13 cellular contexts compared by ENCODE assay signal in the genomic region with DNA sequence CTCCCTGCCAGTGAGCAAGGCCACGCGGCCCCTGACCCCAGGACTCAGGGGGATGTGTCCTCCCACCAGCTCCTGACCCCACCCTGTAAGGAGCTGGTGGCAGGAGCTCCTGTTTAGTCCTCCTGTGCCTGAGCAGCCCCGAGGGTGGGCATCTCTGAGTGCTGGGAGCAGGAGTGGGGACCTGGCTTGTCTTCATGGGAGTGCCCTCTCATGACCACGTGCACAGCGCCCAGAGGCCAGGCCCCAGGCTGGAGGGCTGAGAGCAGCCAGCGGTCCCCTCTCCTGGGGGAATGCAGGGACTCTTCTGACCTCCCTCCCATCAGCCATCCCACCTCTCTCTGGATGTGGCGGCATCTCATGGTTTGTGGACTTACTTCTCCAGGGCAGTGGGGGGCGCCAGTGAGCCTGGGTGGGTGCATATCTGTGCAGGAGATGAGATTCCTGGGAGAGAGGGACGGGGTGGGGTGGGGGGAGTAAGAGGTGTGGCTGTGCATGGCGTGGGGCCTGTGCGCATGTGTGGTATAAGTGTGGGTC.
DNase-seq lines count a peak whose midpoint lies in the region; ATAC-seq and TF ChIP-seq lines count a peak whose summit lies in the region.
"Had no signal": no experiment of that assay in that cellular context is flagged by ENCODE, and none has a peak within 500 bp of the region (broad histone marks: within the 10 kb centered on the region; RNA-seq: fewer than 3 reads in every experiment).

No MANE protein-coding gene starts in this region.

- BruUV-seq in OCI-LY7 (replicated peaks; lab: Mats Ljungman, UMichigan) = no TSS peak

- POLR2A ChIA-PET in OCI-LY7 (lab: Charles Lee) = no interaction called here

- H3K9me2 ChIP-seq in OCI-LY7 (ENCODE audit: insufficient read depth, low read length) = no peaks in the 10 kb centered on the region

- no peak for DNase-seq in cardiac muscle cell (ENCODE audit: low read depth in 1 of 2, low spot score in 1 of 2)
- no peak for DNase-seq in left cardiac atrium
- DNase-seq in OCI-LY7 (ENCODE audit: low spot score) = no peak
- DNase-seq in right cardiac atrium = peak in 2 of 3 donors; percentile 27 to 53
- DNase-seq in stimulated activated CD8-positive, alpha-beta memory T cell treated with anti-CD3 and anti-CD28 coated beads, Interleukin-4, amount 100 ng/mL, for 48 hours = peak; percentile 39
- no peak for DNase-seq in activated T-cell treated with anti-CD3 and anti-CD28 coated beads, Interleukin-2, amount 50 U/mL, for 24 hours
- no peak for DNase-seq in nucleus accumbens (lab: John Stamatoyannopoulos, UW)
- DNase-seq in cerebellum (ENCODE audit: low spot score) = no peak
- DNase-seq: DMS53, NCI-H1436 treated with DMSO at 0.1 percent for 48 hours had no signal

- H3K36me3 ChIP-seq in cardiac muscle cell = no peaks in the 10 kb centered on the region
- no peaks in the 10 kb centered on the region for H3K36me3 ChIP-seq in OCI-LY7 (ENCODE audit: insufficient read depth, low read length)

- ATAC-seq in left cardiac atrium = no peak
- no peak for ATAC-seq in right cardiac atrium
- ATAC-seq: activated CD4-positive, CD25-positive, alpha-beta regulatory T cell treated with anti-CD3 and anti-CD28 coated beads, Interleukin-2, amount 50 U/mL, for 24 hours; stimulated activated effector memory CD8-positive, alpha-beta T cell treated with anti-CD3 and anti-CD28 coated beads, Interleukin-12 subunit alpha, Interleukin-12 subunit beta, amount 100 ng/mL, for 72 hours had no signal

- H3K27ac ChIP-seq in cardiac muscle cell = no peak overlapping the region
- no peak overlapping the region for H3K27ac ChIP-seq in OCI-LY7 (ENCODE audit: low read depth, low read length, poor library complexity, severe bottlenecking)
- H3K27ac ChIP-seq in right cardiac atrium (ENCODE audit: low read length) = no peak overlapping the region
- H3K27ac ChIP-seq: parathyroid adenoma had no signal

- CTCF ChIA-PET in OCI-LY7 (lab: Charles Lee; ENCODE audit: unreplicated experiment) = no interaction called here

- WGBS in right cardiac atrium = 80% methylated on average over 11 of the region's 11 CpGs

- H3K79me2 ChIP-seq in OCI-LY7 (ENCODE audit: insufficient read depth, low read depth, low read length) = no peaks in the 10 kb centered on the region
- H3K79me2 ChIP-seq: parathyroid adenoma had no signal

- H3K9me3 Mint-ChIP-seq in activated T-cell treated with anti-CD3 and anti-CD28 coated beads, Interleukin-2, amount 50 U/mL, for 24 hours = no peaks in the 10 kb centered on the region
- H3K9me3 Mint-ChIP-seq: stimulated activated effector memory CD8-positive, alpha-beta T cell treated with anti-CD3 and anti-CD28 coated beads, Interleukin-12 subunit alpha, Interleukin-12 subunit beta, amount 100 ng/mL, for 72 hours had no signal

- H3K9me3 ChIP-seq in cardiac muscle cell (ENCODE audit: low read depth) = no peaks in the 10 kb centered on the region
- H3K9me3 ChIP-seq in OCI-LY7 (ENCODE audit: low read length) = no peaks in the 10 kb centered on the region
- no peaks in the 10 kb centered on the region for H3K9me3 ChIP-seq in right cardiac atrium (ENCODE audit: control insufficient read depth, low read length)

- H3K4me2 ChIP-seq in OCI-LY7 (ENCODE audit: low read length) = no peak overlapping the region

- intact Hi-C loops in left cardiac atrium (cut with DNase I) = no loop called here
- intact Hi-C loops in OCI-LY7 (cut with micrococcal nuclease; ENCODE audit: unreplicated experiment) = no loop called here
- intact Hi-C loops in right cardiac atrium (cut with DNase I) = no loop called here

- H3K4me1 Mint-ChIP-seq in activated T-cell treated with anti-CD3 and anti-CD28 coated beads, Interleukin-2, amount 50 U/mL, for 24 hours (ENCODE audit: low read depth) = no peaks in the 10 kb centered on the region
- H3K4me1 Mint-ChIP-seq: stimulated activated effector memory CD8-positive, alpha-beta T cell treated with anti-CD3 and anti-CD28 coated beads, Interleukin-12 subunit alpha, Interleukin-12 subunit beta, amount 100 ng/mL, for 72 hours had no signal

- H3K4me3 Mint-ChIP-seq in activated T-cell treated with anti-CD3 and anti-CD28 coated beads, Interleukin-2, amount 50 U/mL, for 24 hours = no peak overlapping the region
- H3K4me3 Mint-ChIP-seq: stimulated activated effector memory CD8-positive, alpha-beta T cell treated with anti-CD3 and anti-CD28 coated beads, Interleukin-12 subunit alpha, Interleukin-12 subunit beta, amount 100 ng/mL, for 72 hours had no signal

- H2AFZ ChIP-seq in OCI-LY7 (ENCODE audit: low read length) = no peak overlapping the region
- H2AFZ ChIP-seq: parathyroid adenoma had no signal

- H3K4me3 ChIP-seq in cardiac muscle cell = no peak overlapping the region
- no peak overlapping the region for H3K4me3 ChIP-seq in OCI-LY7 (ENCODE audit: low read depth, low read length, poor library complexity, severe bottlenecking)
- no peak overlapping the region for H3K4me3 ChIP-seq in right cardiac atrium (ENCODE audit: low read length)

- H3K27me3 ChIP-seq in cardiac muscle cell (peaks cover 2% of the 10 kb centered on the region), right cardiac atrium (ENCODE audit: control insufficient read depth, insufficient read depth) (no peaks in the 10 kb centered on the region)

- TF ChIP-seq CTCF in cardiac muscle cell (IDR thresholded peaks at IDR 0.05; ENCODE audit: low read depth, low read length) = peak; percentile 26
- peak; percentile 43; the same call in 1 of the 2 replicates for TF ChIP-seq CTCF in OCI-LY7 (conservative IDR thresholded peaks at IDR 0.05; ENCODE audit: low read length)

- peaks cover 5% of the 10 kb centered on the region for H3K4me1 ChIP-seq in cardiac muscle cell (ENCODE audit: low read depth)
- H3K4me1 ChIP-seq in OCI-LY7 (ENCODE audit: insufficient read depth, low read length, poor library complexity, severe bottlenecking) = no peaks in the 10 kb centered on the region
- H3K4me1 ChIP-seq in right cardiac atrium (ENCODE audit: control insufficient read depth, insufficient read depth, low read length) = no peaks in the 10 kb centered on the region
- H3K4me1 ChIP-seq: parathyroid adenoma had no signal

- H3K27me3 Mint-ChIP-seq in activated T-cell treated with anti-CD3 and anti-CD28 coated beads, Interleukin-2, amount 50 U/mL, for 24 hours = no peaks in the 10 kb centered on the region

- H4K20me1 ChIP-seq in OCI-LY7 (ENCODE audit: insufficient read depth, low read length) = no peaks in the 10 kb centered on the region

- H3K27ac Mint-ChIP-seq in activated T-cell treated with anti-CD3 and anti-CD28 coated beads, Interleukin-2, amount 50 U/mL, for 24 hours = no peak overlapping the region
- H3K27ac Mint-ChIP-seq: stimulated activated effector memory CD8-positive, alpha-beta T cell treated with anti-CD3 and anti-CD28 coated beads, Interleukin-12 subunit alpha, Interleukin-12 subunit beta, amount 100 ng/mL, for 72 hours had no signal

- no peaks in the 10 kb centered on the region for H3K36me3 Mint-ChIP-seq in activated T-cell treated with anti-CD3 and anti-CD28 coated beads, Interleukin-2, amount 50 U/mL, for 24 hours (ENCODE audit: low read depth)
- H3K36me3 Mint-ChIP-seq: stimulated activated effector memory CD8-positive, alpha-beta T cell treated with anti-CD3 and anti-CD28 coated beads, Interleukin-12 subunit alpha, Interleukin-12 subunit beta, amount 100 ng/mL, for 72 hours had no signal

Comparison
In these comparisons a context has a peak if more than half of its experiments do, and no peak if none do; other contexts are left out.
1. DNase-seq: peak in right cardiac atrium (2 of 3) and stimulated activated CD8-positive, alpha-beta memory T cell treated with anti-CD3 and anti-CD28 coated beads, Interleukin-4, amount 100 ng/mL, for 48 hours (single experiment); none in cardiac muscle cell (0 of 2), left cardiac atrium (single experiment), OCI-LY7 (single experiment), activated T-cell treated with anti-CD3 and anti-CD28 coated beads, Interleukin-2, amount 50 U/mL, for 24 hours (single experiment), nucleus accumbens (0 of 56) and cerebellum (single experiment).